In genomic region chr2:150644298-150645067, GRCh38 we compare ENCODE assay signal across 15 cellular contexts.
A peak's percentile ranks its signal among the peaks of the same experiment; 100 is the strongest.
DNase-seq lines count a peak whose midpoint lies in the region; ATAC-seq and TF ChIP-seq lines count a peak whose summit lies in the region.
"Had no signal": no experiment of that assay in that cellular context is flagged by ENCODE, and none has a peak within 500 bp of the region (broad histone marks: within the 10 kb centered on the region; RNA-seq: fewer than 3 reads in every experiment).

No MANE protein-coding gene starts in this region.

- H3K4me3 ChIP-seq in adipocyte (ENCODE audit: low read length) (peak overlapping the region; percentile 15), foreskin fibroblast (ENCODE audit: low read depth in 1 of 2, low read length in 2 of 2) (no peak overlapping the region), trophoblast cell (ENCODE audit: low read depth, low read length) (no peak overlapping the region)
- H3K4me3 ChIP-seq: lower lobe of right lung, stomach had no signal

- ATAC-seq in HG03565 (IDR thresholded peaks at IDR 0.05; ENCODE audit: unreplicated experiment) (no peak), HG02798 (IDR thresholded peaks at IDR 0.05; ENCODE audit: poor library complexity, unreplicated experiment) (no peak)
- ATAC-seq: CD8-positive, alpha-beta T cell; lower lobe of right lung had no signal

- H3K27ac ChIP-seq in trophoblast cell (ENCODE audit: low read depth, low read length), result no peak overlapping the region
- H3K27ac ChIP-seq: lower lobe of right lung had no signal

- H3K4me1 ChIP-seq in adipocyte (ENCODE audit: control insufficient read depth, insufficient read depth, low read length) (peaks cover 25% of the 10 kb centered on the region), trophoblast cell (ENCODE audit: control insufficient read depth in 1 of 2, insufficient read depth in 2 of 2, low read length in 2 of 2) (peaks cover 0 to 15% of the 10 kb centered on the region in 2 experiments)
- H3K4me1 ChIP-seq: lower lobe of right lung had no signal

- no peak overlapping the region for H3K23ac ChIP-seq in trophoblast cell (ENCODE audit: low read length)

- no peak overlapping the region for H2AK5ac ChIP-seq in trophoblast cell (ENCODE audit: low read length)

- peaks cover 7% of the 10 kb centered on the region for H3K79me1 ChIP-seq in trophoblast cell (ENCODE audit: low read length)

- H3K14ac ChIP-seq in trophoblast cell (ENCODE audit: low read length), result no peak overlapping the region

- no peak overlapping the region for H2BK5ac ChIP-seq in trophoblast cell (ENCODE audit: low read depth, low read length, poor library complexity)

- H3K4me2 ChIP-seq in trophoblast cell (ENCODE audit: low read length), result no peak overlapping the region

- DNase-seq in GM03348 (ENCODE audit: low spot score) (peak; percentile 43), adipocyte (ENCODE audit: low read depth) (peak; percentile 82), foreskin fibroblast (peak; percentile 82 to 91), trophoblast cell (peak in 1 of 2 donors; percentile 23), GOT3 (lab: John Stamatoyannopoulos, UW) (no peak)
- no peak for DNase-seq in activated CD4-positive, CD25-positive, alpha-beta regulatory T cell (lab: John Stamatoyannopoulos, UW)
- DNase-seq: activated CD4-positive, alpha-beta T cell treated with anti-CD3 and anti-CD28 coated beads for 1 hour; CD8-positive, alpha-beta T cell; cerebellar nuclear complex; glutamatergic neuron; lower lobe of right lung; NCI-H187; stomach had no signal

- peak overlapping the region; percentile 50 for H2BK12ac ChIP-seq in trophoblast cell (ENCODE audit: low read length)

- no CpG with 5 or more reads among the region's 5 CpGs for WGBS in trophoblast cell (ENCODE audit: extremely low coverage, insufficient coverage, insufficient read length)

- H4K12ac ChIP-seq in trophoblast cell (ENCODE audit: low read depth, low read length), result no peak overlapping the region

- H3K36me3 ChIP-seq in adipocyte (ENCODE audit: control insufficient read depth, insufficient read depth, low read length, severe bottlenecking), result no peaks in the 10 kb centered on the region
- H3K36me3 ChIP-seq in trophoblast cell (ENCODE audit: control insufficient read depth in 1 of 2, insufficient read depth in 2 of 2, low read length in 2 of 2), result no peaks in the 10 kb centered on the region
- H3K36me3 ChIP-seq: lower lobe of right lung, stomach had no signal

- H4K91ac ChIP-seq in trophoblast cell (ENCODE audit: low read depth, low read length), result peak overlapping the region; percentile 66

- peak overlapping the region; percentile 10 for H3K9ac ChIP-seq in adipocyte (ENCODE audit: low read length)
- H3K9ac ChIP-seq in trophoblast cell (ENCODE audit: low read length), result no peak overlapping the region

- H3K18ac ChIP-seq in trophoblast cell (ENCODE audit: low read length), result no peak overlapping the region

- no peaks in the 10 kb centered on the region for H3K79me2 ChIP-seq in trophoblast cell (ENCODE audit: control insufficient read depth, insufficient read depth, low read length, poor library complexity)

- H3K9me3 ChIP-seq in adipocyte (ENCODE audit: control insufficient read depth, low read length) (no peaks in the 10 kb centered on the region), trophoblast cell (ENCODE audit: insufficient read depth, low read depth, low read length) (no peaks in the 10 kb centered on the region)
- H3K9me3 ChIP-seq: lower lobe of right lung, stomach had no signal

- H4K8ac ChIP-seq in trophoblast cell (ENCODE audit: low read depth, low read length), result no peak overlapping the region

- no peak overlapping the region for H3K4ac ChIP-seq in trophoblast cell (ENCODE audit: low read depth, low read length)

- H3K27me3 ChIP-seq in adipocyte (replicated peaks; ENCODE audit: control insufficient read depth, insufficient read depth, low read length) (no peaks in the 10 kb centered on the region), trophoblast cell (ENCODE audit: insufficient read depth, low read length) (no peaks in the 10 kb centered on the region)
- H3K27me3 ChIP-seq: stomach had no signal

- no peak overlapping the region for H2AFZ ChIP-seq in trophoblast cell (ENCODE audit: insufficient read depth, low read length, poor library complexity)

- H2BK120ac ChIP-seq in trophoblast cell (ENCODE audit: insufficient read depth, low read length, poor library complexity), result no peak overlapping the region

- TF ChIP-seq CTCF in foreskin fibroblast (IDR thresholded peaks at IDR 0.05; ENCODE audit: low read depth, low read length), result no peak

Comparison
In these comparisons a context has a peak if more than half of its experiments do, and no peak if none do; other contexts are left out.
1. DNase-seq: peak in GM03348 (single experiment), adipocyte (single experiment) and foreskin fibroblast (2 of 2); none in activated CD4-positive, CD25-positive, alpha-beta regulatory T cell (0 of 4) and GOT3 (single experiment).